ENCODE assay signal across 8 cellular contexts in genomic region chr4:56301181-56302076, GRCh38.
DNase-seq lines count a peak whose midpoint lies in the region; ATAC-seq and TF ChIP-seq lines count a peak whose summit lies in the region.

No MANE protein-coding gene starts in this region.

- TF ChIP-seq CTCF in RWPE2 (IDR thresholded peaks at IDR 0.05; ENCODE audit: poor library complexity, severe bottlenecking) (peak; percentile 93), gastroesophageal sphincter (IDR thresholded peaks at IDR 0.05) (peak; percentile 66 to 80 (median 78)), parathyroid adenoma (IDR thresholded peaks at IDR 0.05) (peak; percentile 83), upper lobe of right lung (IDR thresholded peaks at IDR 0.05) (peak; percentile 84)

- 17 to 32% methylated on average over 9 of the region's 10 CpGs for WGBS in gastroesophageal sphincter (ENCODE audit: low coverage in 1 of 2), 2 donors

- no peak overlapping the region for H3K9ac ChIP-seq in parathyroid adenoma

- H3K9me3 ChIP-seq in RWPE2 (ENCODE audit: severe bottlenecking) (no peaks in the 10 kb centered on the region), gastroesophageal sphincter (no peaks in the 10 kb centered on the region), parathyroid adenoma (ENCODE audit: control insufficient read depth, low read length) (no peaks in the 10 kb centered on the region), upper lobe of right lung (no peaks in the 10 kb centered on the region)

- peak; percentile 60 for DNase-seq in GM04503 (ENCODE audit: low read depth)
- DNase-seq in H7 = peak; percentile 76
- DNase-seq in M059J (ENCODE audit: low read depth) = peak; percentile 75
- DNase-seq in RWPE2 (ENCODE audit: low spot score) = no peak
- peak; percentile 36 for DNase-seq in activated effector memory CD4-positive, alpha-beta T cell treated with Interleukin-2 at 50 U/mL for 16 hours
- no peak for DNase-seq in upper lobe of right lung

- no peak overlapping the region for H3K4me3 ChIP-seq in H7 (ENCODE audit: insufficient read depth, low read depth, low read length)
- no peak overlapping the region for H3K4me3 ChIP-seq in RWPE2 (ENCODE audit: severe bottlenecking)
- no peak overlapping the region for H3K4me3 ChIP-seq in gastroesophageal sphincter
- peak overlapping the region; percentile 24 for H3K4me3 ChIP-seq in parathyroid adenoma (ENCODE audit: low read depth, low read length)
- no peak overlapping the region for H3K4me3 ChIP-seq in upper lobe of right lung

- H3K27ac ChIP-seq in RWPE2 (ENCODE audit: poor library complexity, severe bottlenecking) = no peak overlapping the region
- no peak overlapping the region for H3K27ac ChIP-seq in gastroesophageal sphincter
- H3K27ac ChIP-seq in parathyroid adenoma = peak overlapping the region; percentile 83
- H3K27ac ChIP-seq in upper lobe of right lung = no peak overlapping the region

- no peaks in the 10 kb centered on the region for H3K79me2 ChIP-seq in parathyroid adenoma

- TF ChIP-seq POLR2A in gastroesophageal sphincter (IDR thresholded peaks at IDR 0.05) = no peak

- intact Hi-C loops in upper lobe of right lung (cut with DNase I) = no loop called here

- peak overlapping the region; percentile 43 for H2AFZ ChIP-seq in parathyroid adenoma

- H3K4me1 ChIP-seq in RWPE2 (ENCODE audit: insufficient read depth, poor library complexity, severe bottlenecking) (no peaks in the 10 kb centered on the region), gastroesophageal sphincter (peaks cover 0 to 12% (median 0%) of the 10 kb centered on the region in 3 donors), parathyroid adenoma (peaks cover 9% of the 10 kb centered on the region), upper lobe of right lung (no peaks in the 10 kb centered on the region)

- TF ChIP-seq EP300 in gastroesophageal sphincter (IDR thresholded peaks at IDR 0.05) = no peak

- ATAC-seq in RWPE2 (ENCODE audit: low read depth) = peak; percentile 98
- peak; percentile 82 for ATAC-seq in gastroesophageal sphincter
- ATAC-seq in upper lobe of right lung = peak; percentile 96

- H3K4me2 ChIP-seq in parathyroid adenoma (ENCODE audit: low read length) = peak overlapping the region; percentile 43

- H3K27me3 ChIP-seq in H7 (ENCODE audit: control insufficient read depth, insufficient read depth, low read length) (no peaks in the 10 kb centered on the region), RWPE2 (ENCODE audit: insufficient read depth, poor library complexity, severe bottlenecking) (no peaks in the 10 kb centered on the region), gastroesophageal sphincter (no peaks in the 10 kb centered on the region), parathyroid adenoma (ENCODE audit: control insufficient read depth, insufficient read depth, low read length) (no peaks in the 10 kb centered on the region), upper lobe of right lung (no peaks in the 10 kb centered on the region)

- no peaks in the 10 kb centered on the region for H3K36me3 ChIP-seq in H7 (replicated peaks; ENCODE audit: control insufficient read depth, insufficient read depth, low read length)
- H3K36me3 ChIP-seq in RWPE2 (ENCODE audit: low read depth) = no peaks in the 10 kb centered on the region
- no peaks in the 10 kb centered on the region for H3K36me3 ChIP-seq in gastroesophageal sphincter
- H3K36me3 ChIP-seq in parathyroid adenoma (ENCODE audit: control insufficient read depth, insufficient read depth, low read length) = no peaks in the 10 kb centered on the region
- no peaks in the 10 kb centered on the region for H3K36me3 ChIP-seq in upper lobe of right lung

Comparison
In these comparisons a context has a peak if more than half of its experiments do, and no peak if none do; other contexts are left out.
1. DNase-seq: peak in GM04503 (single experiment), H7 (single experiment), M059J (single experiment) and activated effector memory CD4-positive, alpha-beta T cell treated with Interleukin-2 at 50 U/mL for 16 hours (single experiment); none in RWPE2 (single experiment) and upper lobe of right lung (single experiment).
2. Peak in every context shown above with its lines, with median percentiles within 50 percentile points of each other: ATAC-seq and CTCF ChIP-seq.